29 cellular contexts compared by ENCODE assay signal in the genomic region with DNA sequence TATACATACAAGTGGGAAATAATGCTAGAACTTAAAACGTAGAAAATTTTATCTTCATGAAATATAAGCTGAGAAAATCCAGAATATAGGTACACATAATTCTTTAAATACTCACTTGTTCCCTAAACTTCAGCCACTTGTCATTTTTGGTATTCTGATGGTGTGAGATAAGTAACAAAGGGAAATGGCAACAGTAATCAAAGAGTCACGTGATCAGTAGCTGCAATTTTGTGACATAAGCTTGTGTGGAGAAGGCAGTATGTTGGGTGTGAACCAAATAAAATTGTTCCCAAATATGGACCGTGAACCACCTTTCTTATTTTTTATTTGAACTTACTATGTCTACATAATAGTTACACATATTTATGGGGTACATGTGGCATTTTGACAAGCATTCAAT.
"Had no signal": no experiment of that assay in that cellular context is flagged by ENCODE, and none has a peak within 500 bp of the region (broad histone marks: within the 10 kb centered on the region; RNA-seq: fewer than 3 reads in every experiment).

No MANE protein-coding gene starts in this region.

- H3K36me3 ChIP-seq: stomach, suprapubic skin, thoracic aorta, thyroid gland, tibial artery, tibial nerve, transverse colon, upper lobe of left lung, upper lobe of right lung, uterus, vagina had no signal

- H3K4me1 Mint-ChIP-seq: stimulated activated effector memory CD8-positive, alpha-beta T cell treated with anti-CD3 and anti-CD28 coated beads, Interleukin-12 subunit alpha, Interleukin-12 subunit beta, amount 100 ng/mL, for 72 hours; stimulated activated memory B cell treated with anti-CD40 and anti-IgM and Interleukin-4, amounts not matched to agents 10 μg/mL and 1 μg/mL and 100 μg/mL, for 72 hours; stimulated activated naive B cell treated with anti-CD40 and anti-IgM and Interleukin-4, amounts not matched to agents 10 μg/mL and 1 μg/mL and 100 μg/mL, for 72 hours; stimulated activated naive CD8-positive, alpha-beta T cell treated with anti-CD3 and anti-CD28 coated beads, Interleukin-15, amount 100 ng/mL, for 72 hours had no signal

- H3K4me3 Mint-ChIP-seq: stimulated activated effector memory CD8-positive, alpha-beta T cell treated with anti-CD3 and anti-CD28 coated beads, Interleukin-12 subunit alpha, Interleukin-12 subunit beta, amount 100 ng/mL, for 72 hours; stimulated activated memory B cell treated with anti-CD40 and anti-IgM and Interleukin-4, amounts not matched to agents 10 μg/mL and 1 μg/mL and 100 μg/mL, for 72 hours; stimulated activated naive B cell treated with anti-CD40 and anti-IgM and Interleukin-4, amounts not matched to agents 10 μg/mL and 1 μg/mL and 100 μg/mL, for 72 hours; stimulated activated naive CD8-positive, alpha-beta T cell treated with anti-CD3 and anti-CD28 coated beads, Interleukin-15, amount 100 ng/mL, for 72 hours; stimulated activated naive CD8-positive, alpha-beta T cell treated with anti-CD3 and anti-CD28 coated beads, Interleukin-15, Interleukin-2, amounts not matched to agents 100 ng/mL and 50 ng/mL, for 24 hours; type B pancreatic cell had no signal

- H3K36me3 Mint-ChIP-seq: stimulated activated effector memory CD8-positive, alpha-beta T cell treated with anti-CD3 and anti-CD28 coated beads, Interleukin-12 subunit alpha, Interleukin-12 subunit beta, amount 100 ng/mL, for 72 hours; stimulated activated memory B cell treated with anti-CD40 and anti-IgM and Interleukin-4, amounts not matched to agents 10 μg/mL and 1 μg/mL and 100 μg/mL, for 72 hours; stimulated activated naive B cell treated with anti-CD40 and anti-IgM and Interleukin-4, amounts not matched to agents 10 μg/mL and 1 μg/mL and 100 μg/mL, for 72 hours; type B pancreatic cell had no signal

- H3K27me3 Mint-ChIP-seq: stimulated activated memory B cell treated with anti-CD40 and anti-IgM and Interleukin-4, amounts not matched to agents 10 μg/mL and 1 μg/mL and 100 μg/mL, for 72 hours had no signal

- FAIRE-seq: urothelium cell line had no signal

- H3K27ac Mint-ChIP-seq: stimulated activated effector memory CD8-positive, alpha-beta T cell treated with anti-CD3 and anti-CD28 coated beads, Interleukin-12 subunit alpha, Interleukin-12 subunit beta, amount 100 ng/mL, for 72 hours; stimulated activated memory B cell treated with anti-CD40 and anti-IgM and Interleukin-4, amounts not matched to agents 10 μg/mL and 1 μg/mL and 100 μg/mL, for 72 hours; stimulated activated naive B cell treated with anti-CD40 and anti-IgM and Interleukin-4, amounts not matched to agents 10 μg/mL and 1 μg/mL and 100 μg/mL, for 72 hours; stimulated activated naive CD8-positive, alpha-beta T cell treated with anti-CD3 and anti-CD28 coated beads, Interleukin-15, amount 100 ng/mL, for 72 hours; stimulated activated naive CD8-positive, alpha-beta T cell treated with anti-CD3 and anti-CD28 coated beads, Interleukin-15, Interleukin-2, amounts not matched to agents 100 ng/mL and 50 ng/mL, for 24 hours; type B pancreatic cell had no signal

- H3K27me3 ChIP-seq: stomach, suprapubic skin, testis, thyroid gland, tibial artery, tibial nerve, transverse colon, upper lobe of left lung, upper lobe of right lung, uterus, vagina had no signal

- H3K4me1 ChIP-seq: stomach, suprapubic skin, testis, thyroid gland, tibial artery, tibial nerve, transverse colon, upper lobe of left lung, upper lobe of right lung, uterus, vagina had no signal

- H3K9me3 ChIP-seq: suprapubic skin, testis, thoracic aorta, thyroid gland, tibial artery, tibial nerve, transverse colon, upper lobe of left lung, upper lobe of right lung, uterus, vagina had no signal

- H3K4me3 ChIP-seq: stomach, suprapubic skin, testis, thoracic aorta, thyroid gland, tibial artery, tibial nerve, transverse colon, upper lobe of left lung, upper lobe of right lung, uterus, vagina had no signal

- H3K27ac ChIP-seq: stomach, suprapubic skin, testis, thoracic aorta, thyroid gland, tibial artery, tibial nerve, transverse colon, upper lobe of left lung, upper lobe of right lung, uterus, vagina had no signal

- DNase-seq: stimulated activated CD4-positive, alpha-beta T cell treated with anti-CD3 and anti-CD28 coated beads, Interleukin-2, amount 100 ng/mL, for 48 hours; stimulated activated CD4-positive, alpha-beta T cell treated with anti-CD3 and anti-CD28 coated beads, Interleukin-4, amount 100 ng/mL, for 1 hour; stimulated activated CD4-positive, alpha-beta T cell treated with anti-CD3 and anti-CD28 coated beads, Interleukin-4, amount 100 ng/mL, for 24 hours; stimulated activated CD4-positive, alpha-beta T cell treated with anti-CD3 and anti-CD28 coated beads, Interleukin-4, amount 100 ng/mL, for 4 hours; stimulated activated CD8-positive, alpha-beta memory T cell treated with anti-CD3 and anti-CD28 coated beads, Interleukin-4, amount 100 ng/mL, for 48 hours; stimulated activated naive B cell treated with anti-CD40 and anti-IgM and Interleukin-4, amounts not matched to agents 10 μg/mL and 1 μg/mL and 100 μg/mL, for 72 hours; stimulated activated naive CD4-positive, alpha-beta T cell; stimulated activated naive CD4-positive, alpha-beta T cell treated with Interleukin-2 at 50 U/mL for 16 hours; stimulated activated naive CD8-positive, alpha-beta T cell treated with anti-CD3 and anti-CD28 coated beads, Interleukin-15, amount 100 ng/mL, for 72 hours; stimulated activated naive CD8-positive, alpha-beta T cell treated with anti-CD3 and anti-CD28 coated beads, Interleukin-15, Interleukin-2, amounts not matched to agents 100 U/mL and 50 U/mL, for 24 hours; stomach; substantia nigra; testis; thyroid gland; tibial artery; transverse colon; trophoblast cell; upper lobe of right lung; uterus had no signal

- ATAC-seq: stimulated activated effector memory CD8-positive, alpha-beta T cell treated with anti-CD3 and anti-CD28 coated beads, Interleukin-12 subunit alpha, Interleukin-12 subunit beta, amount 100 ng/mL, for 72 hours; stimulated activated memory B cell treated with anti-CD40 and anti-IgM and Interleukin-4, amounts not matched to agents 10 μg/mL and 1 μg/mL and 100 μg/mL, for 72 hours; stimulated activated naive B cell treated with anti-CD40 and anti-IgM and Interleukin-4, amounts not matched to agents 10 μg/mL and 1 μg/mL and 100 μg/mL, for 72 hours; stimulated activated naive CD8-positive, alpha-beta T cell treated with anti-CD3 and anti-CD28 coated beads, Interleukin-15, amount 100 ng/mL, for 72 hours; stimulated activated naive CD8-positive, alpha-beta T cell treated with anti-CD3 and anti-CD28 coated beads, Interleukin-15, Interleukin-2, amounts not matched to agents 100 U/mL and 50 U/mL, for 24 hours; upper lobe of right lung had no signal
